In genomic region chr15:77179541-77179998, GRCh38 we compare ENCODE assay signal across 9 cellular contexts.
DNase-seq lines count a peak whose midpoint lies in the region; ATAC-seq and TF ChIP-seq lines count a peak whose summit lies in the region.
"Had no signal": no experiment of that assay in that cellular context is flagged by ENCODE, and none has a peak within 500 bp of the region (broad histone marks: within the 10 kb centered on the region; RNA-seq: fewer than 3 reads in every experiment).

No MANE protein-coding gene starts in this region.

- peak; percentile 65 for ATAC-seq in HG02981 (IDR thresholded peaks at IDR 0.05; ENCODE audit: unreplicated experiment)
- peak; percentile 50 for ATAC-seq in stimulated activated memory B cell treated with anti-CD40 and anti-IgM and Interleukin-4, amounts not matched to agents 10 μg/mL and 1 μg/mL and 100 μg/mL, for 72 hours

- H3K9me3 ChIP-seq in mammary epithelial cell (replicated peaks; ENCODE audit: insufficient read depth, low read length), result no peaks in the 10 kb centered on the region

- BruUV-seq in MCF 10A (replicated peaks; lab: Mats Ljungman, UMichigan) (TSS peak; percentile 33), mammary epithelial cell (replicated peaks; lab: Mats Ljungman, UMichigan) (no TSS peak)

- no peak for TF ChIP-seq CTCF in MCF 10A (IDR thresholded peaks at IDR 0.05; ENCODE audit: unreplicated experiment)
- no peak for TF ChIP-seq CTCF in mammary epithelial cell (conservative IDR thresholded peaks at IDR 0.05 in 1 of 2, IDR thresholded peaks at IDR 0.05 in 1 of 2; ENCODE audit: extremely low read depth in 1 of 2, insufficient read depth in 1 of 2, low read depth in 1 of 2, low read length in 2 of 2)

- H3K36me3 ChIP-seq in mammary epithelial cell (ENCODE audit: insufficient read depth, low read length), result no peaks in the 10 kb centered on the region

- no peak overlapping the region for H3K27ac Mint-ChIP-seq in MCF 10A (ENCODE audit: low read depth, unreplicated experiment)
- peak overlapping the region; percentile 77 for H3K27ac Mint-ChIP-seq in activated CD4-positive, alpha-beta memory T cell treated with anti-CD3 and anti-CD28 coated beads, Interleukin-2, amount 10 ng/mL, durations not matched to agents 7 days and 5 days
- H3K27ac Mint-ChIP-seq in stimulated activated memory B cell treated with anti-CD40 and anti-IgM and Interleukin-4, amounts not matched to agents 10 μg/mL and 1 μg/mL and 100 μg/mL, for 72 hours, result peak overlapping the region; percentile 95

- H3K79me2 ChIP-seq in mammary epithelial cell (ENCODE audit: insufficient read depth, low read length), result no peaks in the 10 kb centered on the region

- in situ Hi-C loops in mammary epithelial cell (cut with MboI; ENCODE audit: low sequenced_read_pairs in 2 of 2), result no loop called here

- H2AFZ ChIP-seq in mammary epithelial cell (ENCODE audit: low read depth, low read length), result no peak overlapping the region

- H3K4me1 Mint-ChIP-seq in MCF 10A (ENCODE audit: insufficient read depth, unreplicated experiment), result no peaks in the 10 kb centered on the region
- H3K4me1 Mint-ChIP-seq in activated CD4-positive, alpha-beta memory T cell treated with anti-CD3 and anti-CD28 coated beads, Interleukin-2, amount 10 ng/mL, durations not matched to agents 7 days and 5 days, result peaks cover 45% of the 10 kb centered on the region
- H3K4me1 Mint-ChIP-seq in stimulated activated memory B cell treated with anti-CD40 and anti-IgM and Interleukin-4, amounts not matched to agents 10 μg/mL and 1 μg/mL and 100 μg/mL, for 72 hours, result peaks cover 44% of the 10 kb centered on the region

- H3K27me3 Mint-ChIP-seq in MCF 10A (ENCODE audit: insufficient read depth, unreplicated experiment), result no peaks in the 10 kb centered on the region
- H3K27me3 Mint-ChIP-seq in activated CD4-positive, alpha-beta memory T cell treated with anti-CD3 and anti-CD28 coated beads, Interleukin-2, amount 10 ng/mL, durations not matched to agents 7 days and 5 days, result no peaks in the 10 kb centered on the region
- H3K27me3 Mint-ChIP-seq in stimulated activated memory B cell treated with anti-CD40 and anti-IgM and Interleukin-4, amounts not matched to agents 10 μg/mL and 1 μg/mL and 100 μg/mL, for 72 hours, result no peaks in the 10 kb centered on the region

- POLR2A ChIA-PET in MCF 10A (lab: Yijun Ruan, JAX), result interaction anchor here (0.7 kb wide), 1 partner anchor 200 kb away, joined by 3 read pairs; no protein-coding TSS in a partner anchor
- POLR2A ChIA-PET in activated CD4-positive, alpha-beta memory T cell treated with anti-CD3 and anti-CD28 coated beads, Interleukin-2, amount 10 ng/mL, durations not matched to agents 7 days and 5 days (lab: Charles Lee), result interaction anchor here (0.9 to 1.5 kb wide), 3 partner anchors 8 to 275 kb away, joined by 3 to 5 read pairs (median 3); no protein-coding TSS in a partner anchor

- no peak overlapping the region for H3K4me2 ChIP-seq in mammary epithelial cell (ENCODE audit: insufficient read depth, low read depth, low read length)

- H3K9ac ChIP-seq in mammary epithelial cell (ENCODE audit: insufficient read depth, low read length), result no peak overlapping the region

- no peak overlapping the region for H3K4me3 Mint-ChIP-seq in MCF 10A (ENCODE audit: unreplicated experiment)
- peak overlapping the region; percentile 7 for H3K4me3 Mint-ChIP-seq in activated CD4-positive, alpha-beta memory T cell treated with anti-CD3 and anti-CD28 coated beads, Interleukin-2, amount 10 ng/mL, durations not matched to agents 7 days and 5 days
- no peak overlapping the region for H3K4me3 Mint-ChIP-seq in stimulated activated memory B cell treated with anti-CD40 and anti-IgM and Interleukin-4, amounts not matched to agents 10 μg/mL and 1 μg/mL and 100 μg/mL, for 72 hours

- DNase-seq in MCF 10A (ENCODE audit: unreplicated experiment) (no peak), mammary epithelial cell (no peak), NCI-H2171 (lab: John Stamatoyannopoulos, UW) (no peak), erythroblast (lab: John Stamatoyannopoulos, UW) (no peak), cerebellar nuclear complex (lab: John Stamatoyannopoulos, UW) (no peak)
- peak; percentile 29 for DNase-seq in activated CD4-positive, alpha-beta memory T cell treated with anti-CD3 and anti-CD28 coated beads, Interleukin-2, amount 10 ng/mL, durations not matched to agents 7 days and 5 days

- no peaks in the 10 kb centered on the region for H4K20me1 ChIP-seq in mammary epithelial cell (ENCODE audit: insufficient read depth, low read length)

- no peaks in the 10 kb centered on the region for H3K9me3 Mint-ChIP-seq in MCF 10A (ENCODE audit: unreplicated experiment)
- no peaks in the 10 kb centered on the region for H3K9me3 Mint-ChIP-seq in activated CD4-positive, alpha-beta memory T cell treated with anti-CD3 and anti-CD28 coated beads, Interleukin-2, amount 10 ng/mL, durations not matched to agents 7 days and 5 days
- no peaks in the 10 kb centered on the region for H3K9me3 Mint-ChIP-seq in stimulated activated memory B cell treated with anti-CD40 and anti-IgM and Interleukin-4, amounts not matched to agents 10 μg/mL and 1 μg/mL and 100 μg/mL, for 72 hours

- H3K4me3 ChIP-seq in mammary epithelial cell (replicated peaks in 1 of 3; ENCODE audit: insufficient read depth in 1 of 3, low read depth in 2 of 3, low read length in 3 of 3), result no peak overlapping the region

- CTCF ChIA-PET in MCF 10A (lab: Yijun Ruan, JAX), result interaction anchor here (0.6 to 1.3 kb wide), 6 partner anchors 8 to 364 kb away, joined by 3 to 5 read pairs (median 4); no protein-coding TSS in a partner anchor
- CTCF ChIA-PET in mammary epithelial cell (lab: Charles Lee; ENCODE audit: low non-redundant PET), result no interaction called here
- CTCF ChIA-PET in activated CD4-positive, alpha-beta memory T cell treated with anti-CD3 and anti-CD28 coated beads, Interleukin-2, amount 10 ng/mL, durations not matched to agents 7 days and 5 days (lab: Charles Lee), result interaction anchor here (1.1 to 1.6 kb wide), 3 partner anchors 13 to 364 kb away, joined by 3 to 9 read pairs (median 4); no protein-coding TSS in a partner anchor

- no peak overlapping the region for H3K27ac ChIP-seq in mammary epithelial cell (ENCODE audit: insufficient read depth, low read depth, low read length)
- H3K27ac ChIP-seq: C4-2B had no signal

- H3K27me3 ChIP-seq in mammary epithelial cell (ENCODE audit: insufficient read depth, low read length), result no peaks in the 10 kb centered on the region

- dilution Hi-C loops in mammary epithelial cell (cut with HindIII; ENCODE audit: low sequenced_read_pairs), result no loop called here

- no peaks in the 10 kb centered on the region for H3K36me3 Mint-ChIP-seq in MCF 10A (ENCODE audit: insufficient read depth, unreplicated experiment)
- peaks cover 3% of the 10 kb centered on the region for H3K36me3 Mint-ChIP-seq in activated CD4-positive, alpha-beta memory T cell treated with anti-CD3 and anti-CD28 coated beads, Interleukin-2, amount 10 ng/mL, durations not matched to agents 7 days and 5 days (ENCODE audit: low read depth)
- H3K36me3 Mint-ChIP-seq in stimulated activated memory B cell treated with anti-CD40 and anti-IgM and Interleukin-4, amounts not matched to agents 10 μg/mL and 1 μg/mL and 100 μg/mL, for 72 hours, result peaks cover 5% of the 10 kb centered on the region

- H3K4me1 ChIP-seq in mammary epithelial cell (ENCODE audit: insufficient read depth, low read length), result no peaks in the 10 kb centered on the region

- no peak for TF ChIP-seq POLR2A in erythroblast (IDR thresholded peaks at IDR 0.05; ENCODE audit: low read length)

- intact Hi-C loops in MCF 10A (cut with micrococcal nuclease), result no loop called here
- intact Hi-C loops in mammary epithelial cell (cut with micrococcal nuclease), result no loop called here
